Comparison of ENCODE assay signal across 1 cellular context in the genomic region with DNA sequence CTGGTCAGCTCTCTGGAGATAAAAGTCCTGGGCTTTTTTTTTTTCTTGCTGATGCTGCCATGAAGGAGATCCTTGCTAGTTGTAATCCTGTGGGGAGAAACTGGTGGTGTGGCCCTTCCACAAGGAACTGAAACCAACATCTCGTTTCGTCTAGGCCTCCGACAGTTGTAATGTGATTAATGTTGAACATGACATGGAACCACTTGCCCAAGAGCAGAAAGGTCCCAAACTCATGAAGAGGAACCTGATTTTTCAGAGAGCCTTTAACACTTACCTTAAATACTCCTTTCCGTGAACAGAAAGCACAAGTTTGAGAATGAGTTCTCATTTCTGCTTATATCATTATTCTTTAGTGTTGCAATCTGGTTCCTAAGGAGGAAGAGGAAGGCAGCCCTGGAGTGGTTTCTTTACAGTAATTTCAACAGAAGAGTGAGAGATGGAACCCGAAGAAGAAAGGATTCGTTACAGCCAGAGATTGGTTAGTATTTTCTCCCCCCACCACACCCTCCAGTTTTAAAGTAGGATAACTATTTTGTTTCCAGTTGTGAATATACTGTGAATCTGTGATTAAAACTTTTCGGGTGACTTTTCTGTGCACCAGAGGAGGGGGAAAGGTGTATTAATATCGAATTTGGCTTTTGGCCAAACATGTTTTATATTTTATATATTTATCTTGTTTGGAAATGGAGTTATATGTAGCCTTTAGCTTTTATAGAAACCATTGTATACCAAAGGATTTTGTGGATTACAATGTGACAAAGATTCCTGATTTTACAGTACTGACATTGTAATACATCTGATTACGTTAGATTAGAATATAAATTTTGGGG.
TF ChIP-seq lines count a peak whose summit lies in the region.

No MANE protein-coding gene starts in this region.

TF ChIP-seq in GM12878, 131 proteins besides CTCF, POLR2A, EP300 and RAD21 (continued from another document):
- TF ChIP-seq, protein P1, sequence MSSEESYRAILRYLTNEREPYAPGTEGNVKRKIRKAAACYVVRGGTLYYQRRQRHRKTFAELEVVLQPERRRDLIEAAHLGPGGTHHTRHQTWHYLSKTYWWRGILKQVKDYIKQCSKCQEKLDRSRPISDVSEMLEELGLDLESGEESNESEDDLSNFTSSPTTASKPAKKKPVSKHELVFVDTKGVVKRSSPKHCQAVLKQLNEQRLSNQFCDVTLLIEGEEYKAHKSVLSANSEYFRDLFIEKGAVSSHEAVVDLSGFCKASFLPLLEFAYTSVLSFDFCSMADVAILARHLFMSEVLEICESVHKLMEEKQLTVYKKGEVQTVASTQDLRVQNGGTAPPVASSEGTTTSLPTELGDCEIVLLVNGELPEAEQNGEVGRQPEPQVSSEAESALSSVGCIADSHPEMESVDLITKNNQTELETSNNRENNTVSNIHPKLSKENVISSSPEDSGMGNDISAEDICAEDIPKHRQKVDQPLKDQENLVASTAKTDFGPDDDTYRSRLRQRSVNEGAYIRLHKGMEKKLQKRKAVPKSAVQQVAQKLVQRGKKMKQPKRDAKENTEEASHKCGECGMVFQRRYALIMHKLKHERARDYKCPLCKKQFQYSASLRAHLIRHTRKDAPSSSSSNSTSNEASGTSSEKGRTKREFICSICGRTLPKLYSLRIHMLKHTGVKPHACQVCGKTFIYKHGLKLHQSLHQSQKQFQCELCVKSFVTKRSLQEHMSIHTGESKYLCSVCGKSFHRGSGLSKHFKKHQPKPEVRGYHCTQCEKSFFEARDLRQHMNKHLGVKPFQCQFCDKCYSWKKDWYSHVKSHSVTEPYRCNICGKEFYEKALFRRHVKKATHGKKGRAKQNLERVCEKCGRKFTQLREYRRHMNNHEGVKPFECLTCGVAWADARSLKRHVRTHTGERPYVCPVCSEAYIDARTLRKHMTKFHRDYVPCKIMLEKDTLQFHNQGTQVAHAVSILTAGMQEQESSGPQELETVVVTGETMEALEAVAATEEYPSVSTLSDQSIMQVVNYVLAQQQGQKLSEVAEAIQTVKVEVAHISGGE (CRISPR knock-in tag; IDR thresholded peaks at IDR 0.05) = no peak
- TF ChIP-seq, protein P2, sequence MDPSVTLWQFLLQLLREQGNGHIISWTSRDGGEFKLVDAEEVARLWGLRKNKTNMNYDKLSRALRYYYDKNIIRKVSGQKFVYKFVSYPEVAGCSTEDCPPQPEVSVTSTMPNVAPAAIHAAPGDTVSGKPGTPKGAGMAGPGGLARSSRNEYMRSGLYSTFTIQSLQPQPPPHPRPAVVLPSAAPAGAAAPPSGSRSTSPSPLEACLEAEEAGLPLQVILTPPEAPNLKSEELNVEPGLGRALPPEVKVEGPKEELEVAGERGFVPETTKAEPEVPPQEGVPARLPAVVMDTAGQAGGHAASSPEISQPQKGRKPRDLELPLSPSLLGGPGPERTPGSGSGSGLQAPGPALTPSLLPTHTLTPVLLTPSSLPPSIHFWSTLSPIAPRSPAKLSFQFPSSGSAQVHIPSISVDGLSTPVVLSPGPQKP (IDR thresholded peaks at IDR 0.05; ENCODE audit: low read depth, low read length) = no peak
TF ChIP-seq in GM12878: peak in this region for 30.
